Comparison of ENCODE assay signal across 13 cellular contexts in genomic region chr12:82593143-82593542, GRCh38.
DNase-seq lines count a peak whose midpoint lies in the region; ATAC-seq, FAIRE-seq and TF ChIP-seq lines count a peak whose summit lies in the region.
"Had no signal": no experiment of that assay in that cellular context is flagged by ENCODE, and none has a peak within 500 bp of the region (broad histone marks: within the 10 kb centered on the region; RNA-seq: fewer than 3 reads in every experiment).

No MANE protein-coding gene starts in this region.

- H2AFZ ChIP-seq in osteoblast (ENCODE audit: low read length) = no peak overlapping the region

- H3K4me2 ChIP-seq in osteoblast (ENCODE audit: insufficient read depth, low read length) = no peak overlapping the region

- no peaks in the 10 kb centered on the region for H3K79me2 ChIP-seq in osteoblast (ENCODE audit: insufficient read depth, low read length)

- DNase-seq in NCI-H446 (lab: John Stamatoyannopoulos, UW) = no peak
- no peak for DNase-seq in ecto neural progenitor cell (ENCODE audit: low spot score)
- no peak for DNase-seq in osteoblast (ENCODE audit: insufficient read length, low spot score, missing footprints)
- DNase-seq in H54 (ENCODE audit: insufficient read length, low spot score) = no peak
- DNase-seq: left colon, NCI-H524, SHP77 treated with DMSO at 0.1 percent for 48 hours, spleen, transverse colon had no signal

- ATAC-seq in GM18498 (IDR thresholded peaks at IDR 0.05; ENCODE audit: unreplicated experiment) (peak; percentile 55), GM19397 (IDR thresholded peaks at IDR 0.05; ENCODE audit: unreplicated experiment) (peak; percentile 40), HG02798 (IDR thresholded peaks at IDR 0.05; ENCODE audit: poor library complexity, unreplicated experiment) (peak; percentile 54), HG03378 (IDR thresholded peaks at IDR 0.05; ENCODE audit: unreplicated experiment) (peak; percentile 81)
- ATAC-seq: left colon had no signal

- no peak for TF ChIP-seq POLR2A in H54 (IDR thresholded peaks at IDR 0.05; ENCODE audit: low read depth, low read length)

- no peaks in the 10 kb centered on the region for H3K27me3 ChIP-seq in osteoblast (ENCODE audit: insufficient read depth, low read length)
- H3K27me3 ChIP-seq: spleen, transverse colon had no signal

- H3K9me3 ChIP-seq in osteoblast (ENCODE audit: low read depth, low read length) = no peaks in the 10 kb centered on the region
- H3K9me3 ChIP-seq: transverse colon had no signal

- H3K4me3 ChIP-seq in osteoblast (ENCODE audit: insufficient read depth, low read length) = no peak overlapping the region
- H3K4me3 ChIP-seq: spleen, transverse colon had no signal

- no peak for TF ChIP-seq CTCF in osteoblast (IDR thresholded peaks at IDR 0.05; ENCODE audit: extremely low read depth, low read depth, low read length)

- H4K20me1 ChIP-seq in osteoblast (ENCODE audit: insufficient read depth, low read length) = no peaks in the 10 kb centered on the region

- no peaks in the 10 kb centered on the region for H3K36me3 ChIP-seq in osteoblast (ENCODE audit: insufficient read depth, low read length)
- H3K36me3 ChIP-seq: spleen, transverse colon had no signal

- FAIRE-seq in H54 (lab: Jason Lieb, UNC) = no peak

- H3K27ac ChIP-seq in osteoblast (ENCODE audit: low read depth, low read length) = no peak overlapping the region
- H3K27ac ChIP-seq: spleen, transverse colon had no signal

- no peaks in the 10 kb centered on the region for H3K4me1 ChIP-seq in osteoblast (ENCODE audit: insufficient read depth, low read length)
- H3K4me1 ChIP-seq: spleen, transverse colon had no signal
